13 cellular contexts compared by ENCODE assay signal in genomic region chr3:196399485-196399945, GRCh38. TPM values are rescaled to one million over a fixed set of nuclear protein-coding genes. Genes with fewer than 3 reads are reported as not detected.
DNase-seq lines count a peak whose midpoint lies in the region; ATAC-seq and TF ChIP-seq lines count a peak whose summit lies in the region.
"Had no signal": no experiment of that assay in that cellular context is flagged by ENCODE, and none has a peak within 500 bp of the region (broad histone marks: within the 10 kb centered on the region; RNA-seq: fewer than 3 reads in every experiment).

No MANE protein-coding gene starts in this region.

- intact Hi-C loops in activated CD8-positive, alpha-beta T cell treated with anti-CD3 and anti-CD28 coated beads for 36 hours (cut with micrococcal nuclease) = no loop called here
- intact Hi-C loops in PC-9 (cut with micrococcal nuclease; ENCODE audit: unreplicated experiment) = loop anchor here (2.0 kb wide), 1 partner anchor 103 kb away; the partner anchor contains the start of gene RNF168
- intact Hi-C loops in activated T-helper 1 cell treated with anti-CD3 and anti-CD28 coated beads, Interleukin-12 subunit alpha, Interleukin-12 subunit beta, Interleukin-2, Interleukin-4 antibody, amounts not matched to agents 30 ng/mL and 10 ng/mL and 1 ng/mL, durations not matched to agents 14 hours and 24 hours and 36 hours (cut with micrococcal nuclease) = no loop called here

- H3K27me3 ChIP-seq in PC-9 (ENCODE audit: insufficient read depth, low read depth) = no peaks in the 10 kb centered on the region

- H3K4me1 Mint-ChIP-seq in activated CD8-positive, alpha-beta T cell treated with anti-CD3 and anti-CD28 coated beads for 36 hours (ENCODE audit: low read depth) = peaks cover 5% of the 10 kb centered on the region
- H3K4me1 Mint-ChIP-seq in activated CD8-positive, alpha-beta T cell treated with anti-CD3 and anti-CD28 coated beads, Interleukin-2, amount 10 ng/mL, durations not matched to agents 7 days and 5 days (ENCODE audit: low read depth) = no peaks in the 10 kb centered on the region
- H3K4me1 Mint-ChIP-seq in chondrocyte (ENCODE audit: low read depth) = peaks cover 11% of the 10 kb centered on the region
- peaks cover 12% of the 10 kb centered on the region for H3K4me1 Mint-ChIP-seq in osteocyte (ENCODE audit: unreplicated experiment)
- no peaks in the 10 kb centered on the region for H3K4me1 Mint-ChIP-seq in activated T-helper 1 cell treated with anti-CD3 and anti-CD28 coated beads, Interleukin-12 subunit alpha, Interleukin-12 subunit beta, Interleukin-2, Interleukin-4 antibody, amounts not matched to agents 30 ng/mL and 10 ng/mL and 1 ng/mL, durations not matched to agents 14 hours and 24 hours and 36 hours (ENCODE audit: low read depth)

- H2AFZ ChIP-seq in PC-9 = no peak overlapping the region
- H2AFZ ChIP-seq: parathyroid adenoma had no signal

- POLR2A ChIA-PET in activated CD8-positive, alpha-beta T cell treated with anti-CD3 and anti-CD28 coated beads for 36 hours (lab: Charles Lee) = interaction anchor here (0.7 kb wide), 1 partner anchor 12 kb away, joined by 4 read pairs; no protein-coding TSS in a partner anchor
- POLR2A ChIA-PET in activated CD8-positive, alpha-beta T cell treated with anti-CD3 and anti-CD28 coated beads, Interleukin-2, amount 10 ng/mL, durations not matched to agents 7 days and 5 days (lab: Charles Lee) = no interaction called here
- POLR2A ChIA-PET in PC-9 (lab: Charles Lee; ENCODE audit: unreplicated experiment) = no interaction called here

- no peaks in the 10 kb centered on the region for H3K9me3 ChIP-seq in PC-9 (ENCODE audit: insufficient read depth, low read depth)

- 0 out of 2 replicates have a peak overlapping the region, but pooled peaks have one; percentile 0 for H3K4me2 ChIP-seq in PC-9

- H4K20me1 ChIP-seq in PC-9 (ENCODE audit: insufficient read depth) = peaks cover 8% of the 10 kb centered on the region; the same call in 1 of the 2 replicates

- H3K9me2 ChIP-seq in PC-9 (ENCODE audit: insufficient read depth) = no peaks in the 10 kb centered on the region

- no peak for DNase-seq in activated CD8-positive, alpha-beta T cell treated with anti-CD3 and anti-CD28 coated beads for 36 hours
- DNase-seq in activated CD8-positive, alpha-beta T cell treated with anti-CD3 and anti-CD28 coated beads, Interleukin-2, amount 10 ng/mL, durations not matched to agents 7 days and 5 days = no peak
- DNase-seq in PC-9 (peak; percentile 64 to 85), chondrocyte (ENCODE audit: low spot score) (no peak), osteocyte (ENCODE audit: extremely low spot score, unreplicated experiment) (no peak), occipital lobe (lab: John Stamatoyannopoulos, UW) (no peak), NCI-H2227 treated with DMSO at 0.1 percent for 48 hours (lab: John Stamatoyannopoulos, UW) (no peak)
- no peak for DNase-seq in activated T-helper 1 cell treated with anti-CD3 and anti-CD28 coated beads, Interleukin-12 subunit alpha, Interleukin-12 subunit beta, Interleukin-2, Interleukin-4 antibody, amounts not matched to agents 30 ng/mL and 10 ng/mL and 1 ng/mL, durations not matched to agents 14 hours and 24 hours and 36 hours (ENCODE audit: low spot score)
- DNase-seq: central memory CD4-positive, alpha-beta T cell; NCI-H187; stimulated activated CD4-positive, alpha-beta T cell treated with anti-CD3 and anti-CD28 coated beads, Interleukin-4, amount 100 ng/mL, for 1 hour had no signal

- H3K79me2 ChIP-seq in PC-9 (ENCODE audit: low read depth) = peaks cover 8% of the 10 kb centered on the region; the same call in 1 of the 2 replicates

- ATAC-seq in activated CD8-positive, alpha-beta T cell treated with anti-CD3 and anti-CD28 coated beads for 36 hours = peak; percentile 27
- no peak for ATAC-seq in activated CD8-positive, alpha-beta T cell treated with anti-CD3 and anti-CD28 coated beads, Interleukin-2, amount 10 ng/mL, durations not matched to agents 7 days and 5 days

- no peaks in the 10 kb centered on the region for H3K27me3 Mint-ChIP-seq in activated CD8-positive, alpha-beta T cell treated with anti-CD3 and anti-CD28 coated beads for 36 hours
- no peaks in the 10 kb centered on the region for H3K27me3 Mint-ChIP-seq in activated CD8-positive, alpha-beta T cell treated with anti-CD3 and anti-CD28 coated beads, Interleukin-2, amount 10 ng/mL, durations not matched to agents 7 days and 5 days (ENCODE audit: low read depth)
- H3K27me3 Mint-ChIP-seq in chondrocyte (ENCODE audit: low read depth) (no peaks in the 10 kb centered on the region), osteocyte (ENCODE audit: unreplicated experiment) (no peaks in the 10 kb centered on the region)
- no peaks in the 10 kb centered on the region for H3K27me3 Mint-ChIP-seq in activated T-helper 1 cell treated with anti-CD3 and anti-CD28 coated beads, Interleukin-12 subunit alpha, Interleukin-12 subunit beta, Interleukin-2, Interleukin-4 antibody, amounts not matched to agents 30 ng/mL and 10 ng/mL and 1 ng/mL, durations not matched to agents 14 hours and 24 hours and 36 hours (ENCODE audit: insufficient read depth)

- no peaks in the 10 kb centered on the region for H3K9me3 Mint-ChIP-seq in activated CD8-positive, alpha-beta T cell treated with anti-CD3 and anti-CD28 coated beads for 36 hours
- H3K9me3 Mint-ChIP-seq in activated CD8-positive, alpha-beta T cell treated with anti-CD3 and anti-CD28 coated beads, Interleukin-2, amount 10 ng/mL, durations not matched to agents 7 days and 5 days (ENCODE audit: insufficient read depth) = no peaks in the 10 kb centered on the region
- H3K9me3 Mint-ChIP-seq in chondrocyte (ENCODE audit: low read depth) (no peaks in the 10 kb centered on the region), osteocyte (ENCODE audit: unreplicated experiment) (no peaks in the 10 kb centered on the region)
- H3K9me3 Mint-ChIP-seq in activated T-helper 1 cell treated with anti-CD3 and anti-CD28 coated beads, Interleukin-12 subunit alpha, Interleukin-12 subunit beta, Interleukin-2, Interleukin-4 antibody, amounts not matched to agents 30 ng/mL and 10 ng/mL and 1 ng/mL, durations not matched to agents 14 hours and 24 hours and 36 hours = no peaks in the 10 kb centered on the region

- H3K4me3 Mint-ChIP-seq in activated CD8-positive, alpha-beta T cell treated with anti-CD3 and anti-CD28 coated beads for 36 hours = no peak overlapping the region
- no peak overlapping the region for H3K4me3 Mint-ChIP-seq in activated CD8-positive, alpha-beta T cell treated with anti-CD3 and anti-CD28 coated beads, Interleukin-2, amount 10 ng/mL, durations not matched to agents 7 days and 5 days
- H3K4me3 Mint-ChIP-seq in chondrocyte (ENCODE audit: unreplicated experiment) (no peak overlapping the region), osteocyte (ENCODE audit: unreplicated experiment) (no peak overlapping the region)
- no peak overlapping the region for H3K4me3 Mint-ChIP-seq in activated T-helper 1 cell treated with anti-CD3 and anti-CD28 coated beads, Interleukin-12 subunit alpha, Interleukin-12 subunit beta, Interleukin-2, Interleukin-4 antibody, amounts not matched to agents 30 ng/mL and 10 ng/mL and 1 ng/mL, durations not matched to agents 14 hours and 24 hours and 36 hours

- peaks cover 34% of the 10 kb centered on the region for H3F3A ChIP-seq in PC-9 (ENCODE audit: insufficient read depth, low read depth)

- H3K4me3 ChIP-seq in PC-9 = no peak overlapping the region

- TF ChIP-seq CTCF in activated CD8-positive, alpha-beta T cell treated with anti-CD3 and anti-CD28 coated beads for 36 hours (IDR thresholded peaks at IDR 0.05) = no peak
- no peak for TF ChIP-seq CTCF in PC-9 (conservative IDR thresholded peaks at IDR 0.05)
- TF ChIP-seq CTCF in chondrocyte (IDR thresholded peaks at IDR 0.05) = no peak
- no peak for TF ChIP-seq CTCF in osteocyte (IDR thresholded peaks at IDR 0.05)

- peak overlapping the region; percentile 28; the same call in 1 of the 2 replicates for H3K27ac ChIP-seq in PC-9
- H3K27ac ChIP-seq: parathyroid adenoma, VCaP had no signal

- CTCF ChIA-PET in activated CD8-positive, alpha-beta T cell treated with anti-CD3 and anti-CD28 coated beads for 36 hours (lab: Charles Lee) = interaction anchor here (1.5 kb wide), 1 partner anchor 10 kb away, joined by 4 read pairs; no protein-coding TSS in a partner anchor
- CTCF ChIA-PET in activated CD8-positive, alpha-beta T cell treated with anti-CD3 and anti-CD28 coated beads, Interleukin-2, amount 10 ng/mL, durations not matched to agents 7 days and 5 days (lab: Charles Lee) = no interaction called here
- CTCF ChIA-PET in PC-9 (lab: Charles Lee) = no interaction called here

- H3K36me3 Mint-ChIP-seq in activated CD8-positive, alpha-beta T cell treated with anti-CD3 and anti-CD28 coated beads for 36 hours (ENCODE audit: low read depth) = peaks cover 7% of the 10 kb centered on the region
- peaks cover 11% of the 10 kb centered on the region for H3K36me3 Mint-ChIP-seq in activated CD8-positive, alpha-beta T cell treated with anti-CD3 and anti-CD28 coated beads, Interleukin-2, amount 10 ng/mL, durations not matched to agents 7 days and 5 days (ENCODE audit: low read depth)
- peaks cover 20% of the 10 kb centered on the region for H3K36me3 Mint-ChIP-seq in chondrocyte (ENCODE audit: low read depth)
- peaks cover 44% of the 10 kb centered on the region for H3K36me3 Mint-ChIP-seq in osteocyte (ENCODE audit: unreplicated experiment)
- H3K36me3 Mint-ChIP-seq in activated T-helper 1 cell treated with anti-CD3 and anti-CD28 coated beads, Interleukin-12 subunit alpha, Interleukin-12 subunit beta, Interleukin-2, Interleukin-4 antibody, amounts not matched to agents 30 ng/mL and 10 ng/mL and 1 ng/mL, durations not matched to agents 14 hours and 24 hours and 36 hours (ENCODE audit: low read depth) = peaks cover 14% of the 10 kb centered on the region

- BruUV-seq in PC-9 (replicated peaks; lab: Mats Ljungman, UMichigan) = no TSS peak

- H3K36me3 ChIP-seq in PC-9 (ENCODE audit: low read depth) = peaks cover 25% of the 10 kb centered on the region

- no peak overlapping the region for H3K27ac Mint-ChIP-seq in activated CD8-positive, alpha-beta T cell treated with anti-CD3 and anti-CD28 coated beads for 36 hours
- H3K27ac Mint-ChIP-seq in activated CD8-positive, alpha-beta T cell treated with anti-CD3 and anti-CD28 coated beads, Interleukin-2, amount 10 ng/mL, durations not matched to agents 7 days and 5 days = no peak overlapping the region
- H3K27ac Mint-ChIP-seq in chondrocyte (ENCODE audit: unreplicated experiment) (peak overlapping the region; percentile 33), osteocyte (ENCODE audit: unreplicated experiment) (peak overlapping the region; percentile 54)
- no peak overlapping the region for H3K27ac Mint-ChIP-seq in activated T-helper 1 cell treated with anti-CD3 and anti-CD28 coated beads, Interleukin-12 subunit alpha, Interleukin-12 subunit beta, Interleukin-2, Interleukin-4 antibody, amounts not matched to agents 30 ng/mL and 10 ng/mL and 1 ng/mL, durations not matched to agents 14 hours and 24 hours and 36 hours

- H3K4me1 ChIP-seq in PC-9 (replicated peaks; ENCODE audit: insufficient read depth) = peaks cover 24% of the 10 kb centered on the region
- H3K4me1 ChIP-seq: parathyroid adenoma had no signal

RNA-seq across cellular contexts. Expression of gene UBXN7, which starts 32.7 kb away (rescaled TPM):
- total RNA-seq in activated CD8-positive, alpha-beta T cell treated with anti-CD3 and anti-CD28 coated beads for 36 hours = 10 to 100 TPM; 58.4 to 63.7 TPM
- total RNA-seq in activated CD8-positive, alpha-beta T cell treated with anti-CD3 and anti-CD28 coated beads, Interleukin-2, amount 10 ng/mL, durations not matched to agents 7 days and 5 days = 10 to 100 TPM; 43.5 to 45.1 TPM
- total RNA-seq in PC-9 (2021) (68.6 and 125 TPM in 2 replicates), chondrocyte (57.6 to 69.4 TPM (median 62.5 TPM) in 3 replicates), osteocyte (86.7 and 91.2 TPM in 2 replicates), occipital lobe (65.0 TPM)
- 54.8 and 60.9 TPM in 2 replicates for total RNA-seq in activated T-helper 1 cell treated with anti-CD3 and anti-CD28 coated beads, Interleukin-12 subunit alpha, Interleukin-12 subunit beta, Interleukin-2, Interleukin-4 antibody, amounts not matched to agents 30 ng/mL and 10 ng/mL and 1 ng/mL, durations not matched to agents 14 hours and 24 hours and 36 hours

Comparison
In these comparisons a context has a peak if more than half of its experiments do, and no peak if none do; other contexts are left out.
1. DNase-seq: peak in PC-9 (2 of 2); none in activated CD8-positive, alpha-beta T cell treated with anti-CD3 and anti-CD28 coated beads for 36 hours (single experiment), activated CD8-positive, alpha-beta T cell treated with anti-CD3 and anti-CD28 coated beads, Interleukin-2, amount 10 ng/mL, durations not matched to agents 7 days and 5 days (single experiment), chondrocyte (single experiment), osteocyte (single experiment), activated T-helper 1 cell treated with anti-CD3 and anti-CD28 coated beads, Interleukin-12 subunit alpha, Interleukin-12 subunit beta, Interleukin-2, Interleukin-4 antibody, amounts not matched to agents 30 ng/mL and 10 ng/mL and 1 ng/mL, durations not matched to agents 14 hours and 24 hours and 36 hours (single experiment), occipital lobe (single experiment) and NCI-H2227 treated with DMSO at 0.1 percent for 48 hours (single experiment).
2. H3K27ac Mint-ChIP-seq: peak in chondrocyte (single experiment) and osteocyte (single experiment); none in activated CD8-positive, alpha-beta T cell treated with anti-CD3 and anti-CD28 coated beads for 36 hours (single experiment), activated CD8-positive, alpha-beta T cell treated with anti-CD3 and anti-CD28 coated beads, Interleukin-2, amount 10 ng/mL, durations not matched to agents 7 days and 5 days (single experiment) and activated T-helper 1 cell treated with anti-CD3 and anti-CD28 coated beads, Interleukin-12 subunit alpha, Interleukin-12 subunit beta, Interleukin-2, Interleukin-4 antibody, amounts not matched to agents 30 ng/mL and 10 ng/mL and 1 ng/mL, durations not matched to agents 14 hours and 24 hours and 36 hours (single experiment).